Comparison of ENCODE assay signal across 14 cellular contexts in the genomic region with DNA sequence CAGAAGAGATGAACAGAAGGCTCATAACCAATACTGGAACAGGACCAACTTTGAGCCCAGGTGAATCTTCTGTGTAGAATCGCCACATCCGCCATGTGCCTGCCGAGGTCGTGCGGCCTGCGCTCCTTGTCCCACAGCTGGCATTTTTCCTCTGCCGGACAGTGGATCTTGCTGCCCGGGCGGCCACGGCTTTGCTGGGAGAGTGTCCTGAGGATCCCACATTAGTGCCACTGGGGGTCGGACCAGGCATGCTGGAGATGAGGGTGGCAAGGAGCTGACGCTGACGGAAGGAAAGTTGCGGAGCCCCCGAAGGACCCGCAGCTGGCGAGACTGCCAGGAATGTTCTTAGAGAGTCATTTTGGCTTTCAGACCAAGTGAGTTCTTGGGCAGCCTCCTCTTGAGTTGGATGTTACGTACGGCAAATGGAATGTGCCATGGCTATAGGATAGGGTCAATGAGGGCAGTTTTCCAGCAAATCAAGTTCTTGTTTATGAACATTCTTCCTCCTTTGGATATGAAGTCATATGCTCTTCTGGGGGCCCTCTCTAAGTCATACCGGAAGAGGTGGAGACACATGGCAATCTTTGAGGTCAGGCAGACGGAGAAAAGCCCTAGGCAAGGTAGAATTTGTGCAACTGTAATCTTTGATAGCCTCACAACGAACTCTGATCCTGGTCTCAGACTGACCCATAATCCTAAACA. TPM values are rescaled to one million over a fixed set of nuclear protein-coding genes. Genes with fewer than 3 reads are reported as not detected.
DNase-seq lines count a peak whose midpoint lies in the region; ATAC-seq, FAIRE-seq and TF ChIP-seq lines count a peak whose summit lies in the region.
"Had no signal": no experiment of that assay in that cellular context is flagged by ENCODE, and none has a peak within 500 bp of the region (broad histone marks: within the 10 kb centered on the region; RNA-seq: fewer than 3 reads in every experiment).

No MANE protein-coding gene starts in this region.

- no peak overlapping the region for H2BK15ac ChIP-seq in H1 (ENCODE audit: low read length)

- no peak overlapping the region for H3K18ac ChIP-seq in H1 (ENCODE audit: extremely low read depth, low read length)

- no peak for TF ChIP-seq RAD21 in H1 (IDR thresholded peaks at IDR 0.05 in 1 of 2, conservative IDR thresholded peaks at IDR 0.05 in 1 of 2; ENCODE audit: low read depth in 2 of 2, low read length in 2 of 2)

- H2BK5ac ChIP-seq in H1 (ENCODE audit: low read depth, low read length) = no peak overlapping the region

- H3K4me2 ChIP-seq in OCI-LY7 (ENCODE audit: low read length) (peak overlapping the region; percentile 55), H1 (ENCODE audit: insufficient read depth in 1 of 2, low read depth in 2 of 2, low read length in 2 of 2) (no peak overlapping the region)
- H3K4me2 ChIP-seq: KMS-11 had no signal

- TF ChIP-seq CTCF in OCI-LY7 (conservative IDR thresholded peaks at IDR 0.05; ENCODE audit: low read length) (no peak), H1 (IDR thresholded peaks at IDR 0.05; ENCODE audit: control extremely low read depth in 1 of 3, insufficient read depth in 1 of 3, low read depth in 1 of 3, low read length in 3 of 3) (no peak)

- DNase-seq in HT1080 (ENCODE audit: low read depth) (peak; percentile 95), OCI-LY7 (ENCODE audit: low spot score) (peak; percentile 39), H1 (ENCODE audit: low read depth in 1 of 2, low spot score in 2 of 2) (no peak), sciatic nerve (ENCODE audit: low spot score) (no peak), NCI-H2196 (lab: John Stamatoyannopoulos, UW; ENCODE audit: unreplicated experiment) (no peak), NCI-H2196 treated with DMSO at 0.1 percent for 48 hours (lab: John Stamatoyannopoulos, UW; ENCODE audit: unreplicated experiment) (no peak)
- DNase-seq: activated CD4-positive, alpha-beta T cell treated with anti-CD3 and anti-CD28 coated beads for 36 hours; body of pancreas; Caco-2; NCI-H446 treated with DMSO at 0.1 percent for 48 hours; retina had no signal

- ATAC-seq in sciatic nerve (peak; percentile 28), HG03025 (IDR thresholded peaks at IDR 0.05; ENCODE audit: low FRiP score, unreplicated experiment) (no peak)
- ATAC-seq: activated CD4-positive, alpha-beta T cell treated with anti-CD3 and anti-CD28 coated beads for 36 hours; body of pancreas had no signal

- H3K27ac ChIP-seq in OCI-LY7 (ENCODE audit: low read depth, low read length, poor library complexity, severe bottlenecking) (no peak overlapping the region), H1 (ENCODE audit: low read depth, low read length) (no peak overlapping the region)
- H3K27ac ChIP-seq: body of pancreas, epithelial cell of prostate, KMS-11 had no signal

- H2BK20ac ChIP-seq in H1 (ENCODE audit: low read length) = no peak overlapping the region

- no peak overlapping the region for H3K56ac ChIP-seq in H1 (replicated peaks; ENCODE audit: insufficient read length, low read depth, low read length)

- H4K20me1 ChIP-seq in OCI-LY7 (ENCODE audit: insufficient read depth, low read length) (no peaks in the 10 kb centered on the region), H1 (replicated peaks in 1 of 2; ENCODE audit: control insufficient read depth in 1 of 2, insufficient read depth in 2 of 2, low read length in 2 of 2) (no peaks in the 10 kb centered on the region)

- H3K4me1 ChIP-seq in OCI-LY7 (ENCODE audit: insufficient read depth, low read length, poor library complexity, severe bottlenecking) (peaks cover 20% of the 10 kb centered on the region), H1 (replicated peaks in 1 of 4; ENCODE audit: control insufficient read depth in 3 of 4, insufficient read depth in 4 of 4, low read length in 3 of 4) (no peaks in the 10 kb centered on the region)

- no peaks in the 10 kb centered on the region for H3K79me2 ChIP-seq in OCI-LY7 (ENCODE audit: insufficient read depth, low read depth, low read length)
- H3K79me2 ChIP-seq in H1 (ENCODE audit: control insufficient read depth in 1 of 2, insufficient read depth in 2 of 2, low read length in 2 of 2) = no peaks in the 10 kb centered on the region

- H2BK120ac ChIP-seq in H1 (replicated peaks; ENCODE audit: low read depth, low read length) = no peak overlapping the region

- H2AFZ ChIP-seq in OCI-LY7 (ENCODE audit: low read length) = peak overlapping the region; percentile 60
- no peak overlapping the region; the same call in 1 of the 2 replicates for H2AFZ ChIP-seq in H1 (ENCODE audit: low read length)

- no peak overlapping the region for H2BK12ac ChIP-seq in H1 (ENCODE audit: low read depth, low read length)

- H3K9me2 ChIP-seq in OCI-LY7 (ENCODE audit: insufficient read depth, low read length) = no peaks in the 10 kb centered on the region

- no peak overlapping the region for H3K23ac ChIP-seq in H1 (ENCODE audit: insufficient read length)

- H3K9me3 ChIP-seq in OCI-LY7 (ENCODE audit: low read length) = no peaks in the 10 kb centered on the region
- no peaks in the 10 kb centered on the region for H3K9me3 ChIP-seq in H1 (ENCODE audit: insufficient read depth in 2 of 2, low read depth in 1 of 2, low read length in 1 of 2)
- H3K9me3 ChIP-seq: body of pancreas, Caco-2 had no signal

- CTCF ChIA-PET in OCI-LY7 (lab: Charles Lee; ENCODE audit: unreplicated experiment) = no interaction called here
- CTCF ChIA-PET in H1 (lab: Charles Lee; ENCODE audit: partially characterized antibody) = no interaction called here

- no peak overlapping the region for H4K91ac ChIP-seq in H1 (replicated peaks; ENCODE audit: insufficient read length, low read length)

- H3K14ac ChIP-seq in H1 (ENCODE audit: insufficient read length) = no peak overlapping the region

- no peak overlapping the region for H4K5ac ChIP-seq in H1 (ENCODE audit: insufficient read length, low read depth, low read length)

- peak overlapping the region; percentile 44 for H3K4ac ChIP-seq in H1 (replicated peaks; ENCODE audit: insufficient read length, low read depth, low read length)

- no peaks in the 10 kb centered on the region for H3K23me2 ChIP-seq in H1 (ENCODE audit: low read depth, low read length)

- TF ChIP-seq EP300 in H1 (IDR thresholded peaks at IDR 0.05; ENCODE audit: borderline replicate concordance in 1 of 2, low read depth in 2 of 2, low read length in 2 of 2) = no peak

- H3K27me3 ChIP-seq in H1 (replicated peaks in 1 of 4; ENCODE audit: control insufficient read depth in 3 of 4, extremely low read depth in 1 of 4, insufficient read depth in 3 of 4, low read length in 3 of 4) = no peaks in the 10 kb centered on the region; a peak in 1 of 7 replicates
- H3K27me3 ChIP-seq: body of pancreas had no signal

- no TSS peak for BruUV-seq in OCI-LY7 (replicated peaks; lab: Mats Ljungman, UMichigan)

- no peaks in the 10 kb centered on the region for H3K36me3 ChIP-seq in OCI-LY7 (ENCODE audit: insufficient read depth, low read length)
- H3K36me3 ChIP-seq in H1 (ENCODE audit: control insufficient read depth in 2 of 4, insufficient read depth in 4 of 4, low read length in 3 of 4) = no peaks in the 10 kb centered on the region

- H4K8ac ChIP-seq in H1 (ENCODE audit: extremely low read depth, insufficient read depth, low read length) = no peak overlapping the region

- WGBS in H1 (ENCODE audit: extremely low coverage in 1 of 2, insufficient coverage in 1 of 2, insufficient read length in 1 of 2, insufficient replicate concordance in 2 of 2, low coverage in 1 of 2, low lambda C conversion rate in 2 of 2, missing lambda C conversion rate in 1 of 2), 2 experiments = 93% methylated on average over 20 of the region's 22 CpGs; no CpG with 5 or more reads in 1 of the 2 experiments

- no peak for FAIRE-seq in H1 (lab: Jason Lieb, UNC)

- no peak overlapping the region for H3K9ac ChIP-seq in H1 (replicated peaks in 1 of 4; ENCODE audit: extremely low read depth in 1 of 4, low read depth in 3 of 4, low read length in 3 of 4)
- H3K9ac ChIP-seq: KMS-11 had no signal

- H3K79me1 ChIP-seq in H1 (ENCODE audit: low read depth, low read length) = no peaks in the 10 kb centered on the region

- TF ChIP-seq POLR2A in H1 (IDR thresholded peaks at IDR 0.05; ENCODE audit: control extremely low read depth in 1 of 2, low read depth in 2 of 2, low read length in 2 of 2) = no peak

- no peak overlapping the region for H3K4me3 ChIP-seq in OCI-LY7 (ENCODE audit: low read depth, low read length, poor library complexity, severe bottlenecking)
- no peak overlapping the region for H3K4me3 ChIP-seq in H1 (ENCODE audit: extremely low read depth in 1 of 4, insufficient read depth in 2 of 4, low read depth in 3 of 4, low read length in 4 of 4)
- H3K4me3 ChIP-seq: body of pancreas had no signal

- intact Hi-C loops in OCI-LY7 (cut with micrococcal nuclease; ENCODE audit: unreplicated experiment) (no loop called here), sciatic nerve (cut with DNase I) (no loop called here)

- no peak overlapping the region for H2AK5ac ChIP-seq in H1 (ENCODE audit: low read depth, low read length)

- POLR2A ChIA-PET in OCI-LY7 (lab: Charles Lee) (no interaction called here), H1 (lab: Charles Lee; ENCODE audit: partially characterized antibody) (no interaction called here)

TF ChIP-seq in H1, 55 proteins besides CTCF, POLR2A, EP300 and RAD21 (continues in another document):
- TF ChIP-seq TBP (IDR thresholded peaks at IDR 0.05; ENCODE audit: low read depth, low read length) (no peak), HDAC6 (IDR thresholded peaks at IDR 0.05; ENCODE audit: low read depth, low read length) (no peak), TCF12 (IDR thresholded peaks at IDR 0.05; ENCODE audit: low read depth, low read length) (no peak)
- TF ChIP-seq, protein P1, sequence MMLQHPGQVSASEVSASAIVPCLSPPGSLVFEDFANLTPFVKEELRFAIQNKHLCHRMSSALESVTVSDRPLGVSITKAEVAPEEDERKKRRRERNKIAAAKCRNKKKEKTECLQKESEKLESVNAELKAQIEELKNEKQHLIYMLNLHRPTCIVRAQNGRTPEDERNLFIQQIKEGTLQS (IDR thresholded peaks at IDR 0.05; ENCODE audit: insufficient read depth, low read depth, low read length) = no peak

RNA-seq across cellular contexts. Expression of a gene that starts 57.4 kb away (rescaled TPM):
- 21.0 and 25.9 TPM in 2 replicates for total RNA-seq in HT1080 (2014; rRNA removed; shearing (Covaris generic))
- 20.0 and 24.3 TPM in 2 replicates for polyA plus RNA-seq in HT1080 (2015; cell fraction: cytosol; rRNA removed)
- 66.0 and 73.0 TPM in 2 replicates for polyA plus RNA-seq in HT1080 (2015; cell fraction: nucleus; rRNA removed)
- 23.9 and 32.0 TPM in 2 replicates for total RNA-seq in OCI-LY7 (2014; rRNA removed; shearing (Covaris generic))
- 65.6 and 70.6 TPM in 2 replicates for total RNA-seq in OCI-LY7 (2022)
- 98.8 and 100 TPM in 2 replicates for total RNA-seq in H1 (2021; fragmentation: NEBNext Ultra II Directional; extraction: Animal tissue kit (Norgen Biotek cat#: 25700))
- 29.3 and 44.6 TPM in 2 replicates for polyA plus RNA-seq in H1 (2011; rRNA removed)
- polyA plus RNA-seq in H1 (2011; cell fraction: cytosol; rRNA removed) = 48.1 TPM
- 39.3 TPM for polyA plus RNA-seq in H1 (2011; cell fraction: nucleus; rRNA removed)
- 48.8 to 89.9 TPM (median 64.1 TPM) in 4 replicates for polyA plus RNA-seq in H1 (2012, experiment 1 of 2)
- polyA plus RNA-seq in H1 (2012, experiment 2 of 2) = 4.0 TPM
- 41.4 TPM for polyA plus RNA-seq in H1 (2013, experiment 1 of 2)
- 36.7 TPM for polyA plus RNA-seq in H1 (2013, experiment 2 of 2)
- 179 and 250 TPM in 2 replicates for polyA minus RNA-seq in H1 (2011; rRNA and poly(A)+ RNA removed)
- 70.5 TPM for polyA minus RNA-seq in H1 (2011; cell fraction: cytosol; rRNA and poly(A)+ RNA removed)
- polyA minus RNA-seq in H1 (2011; cell fraction: nucleus; rRNA and poly(A)+ RNA removed) = 97.0 TPM
- total RNA-seq in sciatic nerve = 48.0 TPM

Comparison
In these comparisons a context has a peak if more than half of its experiments do, and no peak if none do; other contexts are left out.
1. DNase-seq: peak in HT1080 (single experiment) and OCI-LY7 (single experiment); none in H1 (0 of 2), sciatic nerve (single experiment), NCI-H2196 (single experiment) and NCI-H2196 treated with DMSO at 0.1 percent for 48 hours (single experiment).